ENCODE assay signal across 18 cellular contexts in genomic region chr9:71690058-71690691, GRCh38.
DNase-seq lines count a peak whose midpoint lies in the region; ATAC-seq and TF ChIP-seq lines count a peak whose summit lies in the region.
"Had no signal": no experiment of that assay in that cellular context is flagged by ENCODE, and none has a peak within 500 bp of the region (broad histone marks: within the 10 kb centered on the region; RNA-seq: fewer than 3 reads in every experiment).

No MANE protein-coding gene starts in this region.

- no peaks in the 10 kb centered on the region for H3K9me2 ChIP-seq in PC-9 (ENCODE audit: insufficient read depth)

- 92% methylated on average over 10 of the region's 10 CpGs for WGBS in mammary epithelial cell (ENCODE audit: low coverage, missing lambda C conversion rate)
- WGBS in sigmoid colon, 2 donors: 92 to 94% methylated on average over 10 of the region's 10 CpGs

- no TSS peak for BruUV-seq in PC-9 (replicated peaks; lab: Mats Ljungman, UMichigan)
- BruUV-seq in mammary epithelial cell (replicated peaks; lab: Mats Ljungman, UMichigan): no TSS peak

- H3K4me3 Mint-ChIP-seq in naive thymus-derived CD4-positive, alpha-beta T cell: peak overlapping the region in 1 of 10 donors; percentile 19
- no peak overlapping the region for H3K4me3 Mint-ChIP-seq in progenitor cell of endocrine pancreas (ENCODE audit: low read depth)
- H3K4me3 Mint-ChIP-seq: IgD-negative memory B cell had no signal

- H3K4me2 ChIP-seq in PC-9 (0 out of 2 replicates have a peak overlapping the region, but pooled peaks have one; percentile 42), mammary epithelial cell (ENCODE audit: insufficient read depth, low read depth, low read length) (no peak overlapping the region)

- peak overlapping the region; percentile 77 for H3K27ac ChIP-seq in PC-9
- H3K27ac ChIP-seq in mammary epithelial cell (ENCODE audit: insufficient read depth, low read depth, low read length): no peak overlapping the region
- no peak overlapping the region for H3K27ac ChIP-seq in naive thymus-derived CD4-positive, alpha-beta T cell (ENCODE audit: low read depth, low read length)
- H3K27ac ChIP-seq in sigmoid colon: no peak overlapping the region
- H3K27ac ChIP-seq: BLaER1 treated with 17β-estradiol and CSF1 and Interleukin-3, amounts not matched to agents 10 nM and 100 nM; Peyer's patch had no signal

- intact Hi-C loops in PC-9 (cut with micrococcal nuclease; ENCODE audit: unreplicated experiment) (loop anchor here (2.0 to 5.0 kb wide), 3 partner anchors 37 to 69 kb away; no protein-coding TSS in a partner anchor), mammary epithelial cell (cut with micrococcal nuclease) (no loop called here), sigmoid colon (cut with DNase I) (no loop called here)
- intact Hi-C loops in naive thymus-derived CD4-positive, alpha-beta T cell (cut with micrococcal nuclease): loop anchor here in 1 of 2 donors (5.0 kb wide), 1 partner anchor 88 kb away; no protein-coding TSS in a partner anchor

- H3K36me3 Mint-ChIP-seq in naive thymus-derived CD4-positive, alpha-beta T cell: peaks cover 5 to 53% (median 46%) of the 10 kb centered on the region in 5 donors
- peaks cover 31% of the 10 kb centered on the region for H3K36me3 Mint-ChIP-seq in progenitor cell of endocrine pancreas (ENCODE audit: insufficient read depth)

- dilution Hi-C loops in mammary epithelial cell (cut with HindIII; ENCODE audit: low sequenced_read_pairs): loop anchor here (10.0 kb wide), 1 partner anchor 65 kb away; no protein-coding TSS in a partner anchor

- H3K9me3 ChIP-seq in PC-9 (ENCODE audit: insufficient read depth, low read depth) (no peaks in the 10 kb centered on the region), mammary epithelial cell (replicated peaks; ENCODE audit: insufficient read depth, low read length) (no peaks in the 10 kb centered on the region), sigmoid colon (no peaks in the 10 kb centered on the region)
- H3K9me3 ChIP-seq in naive thymus-derived CD4-positive, alpha-beta T cell (ENCODE audit: control insufficient read depth in 2 of 3, low read length in 3 of 3): no peaks in the 10 kb centered on the region
- H3K9me3 ChIP-seq: mucosa of descending colon, Peyer's patch, tibial nerve had no signal

- H3K4me1 ChIP-seq in PC-9 (replicated peaks; ENCODE audit: insufficient read depth) (peaks cover 56% of the 10 kb centered on the region), mammary epithelial cell (ENCODE audit: insufficient read depth, low read length) (peaks cover 26% of the 10 kb centered on the region), sigmoid colon (no peaks in the 10 kb centered on the region)
- peaks cover 16% of the 10 kb centered on the region in 2 donors for H3K4me1 ChIP-seq in naive thymus-derived CD4-positive, alpha-beta T cell (ENCODE audit: control insufficient read depth in 2 of 2, insufficient read depth in 2 of 2, low read length in 2 of 2)
- H3K4me1 ChIP-seq: Peyer's patch, tibial nerve had no signal

- H3K36me3 ChIP-seq in PC-9 (ENCODE audit: low read depth): peaks cover 46% of the 10 kb centered on the region
- peaks cover 24% of the 10 kb centered on the region for H3K36me3 ChIP-seq in mammary epithelial cell (ENCODE audit: insufficient read depth, low read length)
- peaks cover 8 to 35% (median 14%) of the 10 kb centered on the region in 3 experiments for H3K36me3 ChIP-seq in naive thymus-derived CD4-positive, alpha-beta T cell (ENCODE audit: control insufficient read depth in 2 of 3, insufficient read depth in 3 of 3, low read length in 3 of 3)
- H3K36me3 ChIP-seq in sigmoid colon: peaks cover 0 to 26% (median 7%) of the 10 kb centered on the region in 4 donors

- TF ChIP-seq CTCF in PC-9 (conservative IDR thresholded peaks at IDR 0.05) (no peak), mammary epithelial cell (conservative IDR thresholded peaks at IDR 0.05 in 1 of 2, IDR thresholded peaks at IDR 0.05 in 1 of 2; ENCODE audit: extremely low read depth in 1 of 2, insufficient read depth in 1 of 2, low read depth in 1 of 2, low read length in 2 of 2) (no peak), progenitor cell of endocrine pancreas (IDR thresholded peaks at IDR 0.05; ENCODE audit: unreplicated experiment) (no peak), sigmoid colon (IDR thresholded peaks at IDR 0.05) (no peak)

- no peaks in the 10 kb centered on the region for H3K9me3 Mint-ChIP-seq in naive thymus-derived CD4-positive, alpha-beta T cell
- H3K9me3 Mint-ChIP-seq in progenitor cell of endocrine pancreas (ENCODE audit: low read depth): no peaks in the 10 kb centered on the region
- H3K9me3 Mint-ChIP-seq: IgD-negative memory B cell had no signal

- H3K27ac Mint-ChIP-seq in naive thymus-derived CD4-positive, alpha-beta T cell: peak overlapping the region in 5 of 9 donors; percentile 5 to 76 (median 56)
- H3K27ac Mint-ChIP-seq in progenitor cell of endocrine pancreas: no peak overlapping the region

- no peak for TF ChIP-seq POLR2A in sigmoid colon (IDR thresholded peaks at IDR 0.05)

- H3K9ac ChIP-seq in mammary epithelial cell (ENCODE audit: insufficient read depth, low read length): no peak overlapping the region
- H3K9ac ChIP-seq: BLaER1 treated with 17β-estradiol and CSF1 and Interleukin-3, amounts not matched to agents 10 nM and 100 nM had no signal

- ATAC-seq in naive thymus-derived CD4-positive, alpha-beta T cell: no peak
- ATAC-seq in HG02870 (IDR thresholded peaks at IDR 0.05; ENCODE audit: unreplicated experiment): no peak
- ATAC-seq: left cardiac atrium had no signal

- H3K4me3 ChIP-seq in PC-9 (no peak overlapping the region), mammary epithelial cell (replicated peaks in 1 of 3; ENCODE audit: insufficient read depth in 1 of 3, low read depth in 2 of 3, low read length in 3 of 3) (no peak overlapping the region), sigmoid colon (no peak overlapping the region)
- H3K4me3 ChIP-seq in naive thymus-derived CD4-positive, alpha-beta T cell (ENCODE audit: low read length): no peak overlapping the region
- H3K4me3 ChIP-seq: BLaER1 treated with 17β-estradiol and CSF1 and Interleukin-3, amounts not matched to agents 10 nM and 100 nM; mucosa of descending colon; Peyer's patch; tibial nerve had no signal

- CTCF ChIA-PET in PC-9 (lab: Charles Lee) (interaction anchor here (0.6 to 1.2 kb wide), 2 partner anchors 9 to 53 kb away, joined by 3 to 4 read pairs; no protein-coding TSS in a partner anchor), mammary epithelial cell (lab: Charles Lee; ENCODE audit: low non-redundant PET) (no interaction called here)
- CTCF ChIA-PET in naive thymus-derived CD4-positive, alpha-beta T cell (lab: Charles Lee): interaction anchor here (0.9 kb wide), 1 partner anchor 63 kb away, joined by 4 read pairs; no protein-coding TSS in a partner anchor

- H2AFZ ChIP-seq in PC-9 (no peak overlapping the region), mammary epithelial cell (ENCODE audit: low read depth, low read length) (no peak overlapping the region)

- no peak for TF ChIP-seq EP300 in sigmoid colon (IDR thresholded peaks at IDR 0.05)

- H3F3A ChIP-seq in PC-9 (ENCODE audit: insufficient read depth, low read depth): peaks cover 43% of the 10 kb centered on the region

- no peaks in the 10 kb centered on the region for H3K27me3 ChIP-seq in PC-9 (ENCODE audit: insufficient read depth, low read depth)
- H3K27me3 ChIP-seq in mammary epithelial cell (ENCODE audit: insufficient read depth, low read length): no peaks in the 10 kb centered on the region
- H3K27me3 ChIP-seq in naive thymus-derived CD4-positive, alpha-beta T cell (ENCODE audit: control insufficient read depth in 2 of 2, insufficient read depth in 2 of 2, low read length in 2 of 2): no peaks in the 10 kb centered on the region
- H3K27me3 ChIP-seq in sigmoid colon: no peaks in the 10 kb centered on the region
- H3K27me3 ChIP-seq: BLaER1 treated with 17β-estradiol and CSF1 and Interleukin-3, amounts not matched to agents 10 nM and 100 nM; Peyer's patch; tibial nerve had no signal

- H4K20me1 ChIP-seq in PC-9 (ENCODE audit: insufficient read depth) (no peaks in the 10 kb centered on the region), mammary epithelial cell (ENCODE audit: insufficient read depth, low read length) (no peaks in the 10 kb centered on the region)
- H4K20me1 ChIP-seq: BLaER1 treated with 17β-estradiol and CSF1 and Interleukin-3, amounts not matched to agents 10 nM and 100 nM had no signal

- H3K79me2 ChIP-seq in PC-9 (ENCODE audit: low read depth) (no peaks in the 10 kb centered on the region), mammary epithelial cell (ENCODE audit: insufficient read depth, low read length) (no peaks in the 10 kb centered on the region)

- POLR2A ChIA-PET in PC-9 (lab: Charles Lee; ENCODE audit: unreplicated experiment): interaction anchor here (0.6 to 0.9 kb wide), 2 partner anchors 9 to 675 kb away, joined by 3 to 4 read pairs; no protein-coding TSS in a partner anchor
- POLR2A ChIA-PET in naive thymus-derived CD4-positive, alpha-beta T cell (lab: Charles Lee): interaction anchor here (0.6 kb wide), 1 partner anchor 69 kb away, joined by 4 read pairs; no protein-coding TSS in a partner anchor

- H3K4me1 Mint-ChIP-seq in naive thymus-derived CD4-positive, alpha-beta T cell: peaks cover 18 to 51% (median 46%) of the 10 kb centered on the region in 7 donors
- H3K4me1 Mint-ChIP-seq in progenitor cell of endocrine pancreas (ENCODE audit: low read depth): no peaks in the 10 kb centered on the region

- no peaks in the 10 kb centered on the region for H3K27me3 Mint-ChIP-seq in naive thymus-derived CD4-positive, alpha-beta T cell
- H3K27me3 Mint-ChIP-seq in progenitor cell of endocrine pancreas: no peaks in the 10 kb centered on the region
- H3K27me3 Mint-ChIP-seq: IgD-negative memory B cell had no signal

- in situ Hi-C loops in mammary epithelial cell (cut with MboI; ENCODE audit: low sequenced_read_pairs in 2 of 2): no loop called here

- DNase-seq in ELR (ENCODE audit: low read depth) (peak; percentile 53), PC-9 (no peak), mammary epithelial cell (peak; percentile 50), progenitor cell of endocrine pancreas (ENCODE audit: low spot score, unreplicated experiment) (no peak), sigmoid colon (no peak)
- DNase-seq in naive thymus-derived CD4-positive, alpha-beta T cell: no peak
- DNase-seq: activated gamma-delta T cell treated with Interleukin-2 at 50 U/mL for 16 hours; left cardiac atrium; mucosa of descending colon; MV-4-11; NCI-H748 treated with DMSO at 0.1 percent for 48 hours; nucleus accumbens; Peyer's patch; stimulated activated CD4-positive, alpha-beta T cell treated with anti-CD3 and anti-CD28 coated beads, Interleukin-4, amount 100 ng/mL, for 24 hours had no signal

Comparison
In these comparisons a context has a peak if more than half of its experiments do, and no peak if none do; other contexts are left out.
1. DNase-seq: peak in ELR (single experiment) and mammary epithelial cell (single experiment); none in PC-9 (0 of 2), naive thymus-derived CD4-positive, alpha-beta T cell (0 of 9), progenitor cell of endocrine pancreas (single experiment) and sigmoid colon (single experiment).